In genomic region chr2:85585781-85586105, GRCh38 we compare ENCODE assay signal across 10 cellular contexts. TPM values are rescaled to one million over a fixed set of nuclear protein-coding genes. Genes with fewer than 3 reads are reported as not detected.
DNase-seq lines count a peak whose midpoint lies in the region; ATAC-seq and TF ChIP-seq lines count a peak whose summit lies in the region.
"Had no signal": no experiment of that assay in that cellular context is flagged by ENCODE, and none has a peak within 500 bp of the region (broad histone marks: within the 10 kb centered on the region; RNA-seq: fewer than 3 reads in every experiment).

No MANE protein-coding gene starts in this region.

- H3K27me3 Mint-ChIP-seq in nephron (ENCODE audit: low read depth) = no peaks in the 10 kb centered on the region

- DNase-seq in caudate nucleus (lab: John Stamatoyannopoulos, UW) (no peak), Karpas-422 (no peak)
- no peak for DNase-seq in stimulated activated CD4-positive, alpha-beta T cell treated with anti-CD3 and anti-CD28 coated beads, Interleukin-2, amount 100 ng/mL, for 48 hours
- DNase-seq: cerebellar nuclear complex, NCI-H524 treated with DMSO at 0.1 percent for 48 hours had no signal

- no peak overlapping the region for H3K4me3 Mint-ChIP-seq in nephron

- peak overlapping the region in 10 of 11 experiments; percentile 73 to 96 (median 92); a peak in 20 of 22 replicates for H3K27ac ChIP-seq in BLaER1 treated with 17β-estradiol and CSF1 and Interleukin-3, amounts not matched to agents 10 nM and 100 nM
- H3K27ac ChIP-seq in KOPT-K1 (ENCODE audit: low read depth, low read length, poor library complexity, severe bottlenecking) = peak overlapping the region; percentile 78
- H3K27ac ChIP-seq in caudate nucleus (ENCODE audit: low read depth, low read length) = peak overlapping the region; percentile 79
- no peak overlapping the region for H3K27ac ChIP-seq in Karpas-422 (ENCODE audit: low read length)

- H3K4me3 ChIP-seq in BLaER1 treated with 17β-estradiol and CSF1 and Interleukin-3, amounts not matched to agents 10 nM and 100 nM = peak overlapping the region; percentile 53 to 84 (median 78); a peak in 18 of 20 replicates
- H3K4me3 ChIP-seq in Karpas-422 (ENCODE audit: low read length) = no peak overlapping the region

- no peak overlapping the region for H2AFZ ChIP-seq in Karpas-422 (ENCODE audit: low read length)

- peaks cover 0 to 16% (median 0%) of the 10 kb centered on the region in 11 experiments; a peak in 8 of 22 replicates for H3K36me3 ChIP-seq in BLaER1 treated with 17β-estradiol and CSF1 and Interleukin-3, amounts not matched to agents 10 nM and 100 nM
- no peaks in the 10 kb centered on the region for H3K36me3 ChIP-seq in KOPT-K1 (ENCODE audit: insufficient read depth, low read length)
- H3K36me3 ChIP-seq in Karpas-422 (ENCODE audit: insufficient read depth, low read length) = peaks cover 5% of the 10 kb centered on the region; the same call in 1 of the 2 replicates

- peaks cover 95 to 98% (median 97%) of the 10 kb centered on the region in 10 experiments for H3K4me1 ChIP-seq in BLaER1 treated with 17β-estradiol and CSF1 and Interleukin-3, amounts not matched to agents 10 nM and 100 nM
- no peaks in the 10 kb centered on the region for H3K4me1 ChIP-seq in Karpas-422 (ENCODE audit: low read length)

- H3K27me3 ChIP-seq in BLaER1 treated with 17β-estradiol and CSF1 and Interleukin-3, amounts not matched to agents 10 nM and 100 nM = no peaks in the 10 kb centered on the region
- no peaks in the 10 kb centered on the region for H3K27me3 ChIP-seq in Karpas-422 (ENCODE audit: low read length)

- no peaks in the 10 kb centered on the region for H3K9me2 ChIP-seq in Karpas-422 (replicated peaks; ENCODE audit: insufficient read depth, low read length)

- H3K36me3 Mint-ChIP-seq in nephron (ENCODE audit: low read depth) = peaks cover 5% of the 10 kb centered on the region

- no peaks in the 10 kb centered on the region for H3K9me3 ChIP-seq in BLaER1 treated with 17β-estradiol and CSF1 and Interleukin-3, amounts not matched to agents 10 nM and 100 nM (replicated peaks in 1 of 11)
- H3K9me3 ChIP-seq in KOPT-K1 (ENCODE audit: insufficient read depth, low read length, poor library complexity, severe bottlenecking) (no peaks in the 10 kb centered on the region), Karpas-422 (ENCODE audit: low read length) (no peaks in the 10 kb centered on the region)

- ATAC-seq in activated CD4-positive, CD25-positive, alpha-beta regulatory T cell treated with anti-CD3 and anti-CD28 coated beads, Interleukin-2, amount 50 U/mL, for 24 hours = no peak
- ATAC-seq in GM21619 (IDR thresholded peaks at IDR 0.05; ENCODE audit: unreplicated experiment) = no peak

- H3K79me2 ChIP-seq in Karpas-422 (ENCODE audit: low read length) = no peaks in the 10 kb centered on the region

- peaks cover 42% of the 10 kb centered on the region for H3K4me1 Mint-ChIP-seq in nephron

- peak overlapping the region; percentile 62 to 95 (median 85) for H3K27ac Mint-ChIP-seq in nephron

- peak overlapping the region; percentile 89 to 100 (median 97) for H3K4me2 ChIP-seq in BLaER1 treated with 17β-estradiol and CSF1 and Interleukin-3, amounts not matched to agents 10 nM and 100 nM
- H3K4me2 ChIP-seq in Karpas-422 (ENCODE audit: low read depth, low read length, poor library complexity, severe bottlenecking) = no peak overlapping the region

- H3K9ac ChIP-seq in BLaER1 treated with 17β-estradiol and CSF1 and Interleukin-3, amounts not matched to agents 10 nM and 100 nM = peak overlapping the region in 10 of 11 experiments; percentile 83 to 96 (median 92); a peak in 20 of 22 replicates
- H3K9ac ChIP-seq in Karpas-422 (ENCODE audit: low read length) = no peak overlapping the region

- H4K20me1 ChIP-seq in BLaER1 treated with 17β-estradiol and CSF1 and Interleukin-3, amounts not matched to agents 10 nM and 100 nM = no peaks in the 10 kb centered on the region
- no peaks in the 10 kb centered on the region; the same call in 1 of the 2 replicates for H4K20me1 ChIP-seq in Karpas-422 (ENCODE audit: insufficient read depth, low read depth, low read length)

- TF ChIP-seq CTCF in nephron (IDR thresholded peaks at IDR 0.05; ENCODE audit: unreplicated experiment in 3 of 3) = no peak

- H3K9me3 Mint-ChIP-seq in nephron = no peaks in the 10 kb centered on the region

RNA-seq across cellular contexts. Expression of gene VAMP5, which starts 1.5 kb away (rescaled TPM):
- total RNA-seq in Karpas-422 (2014; rRNA removed; shearing (Covaris generic); ENCODE audit: low replicate concordance) = 0.29 TPM in 1 of 2 replicates, not detected in the other

RNA-seq across cellular contexts. Expression of gene VAMP8, which starts 8.4 kb away (rescaled TPM):
- 122 and 141 TPM in 2 replicates for total RNA-seq in Karpas-422 (2014; rRNA removed; shearing (Covaris generic); ENCODE audit: low replicate concordance)

RNA-seq across cellular contexts. Expression of gene RNF181, which starts 9.8 kb away (rescaled TPM):
- 332 and 398 TPM in 2 replicates for total RNA-seq in Karpas-422 (2014; rRNA removed; shearing (Covaris generic); ENCODE audit: low replicate concordance)

RNA-seq across cellular contexts. Expression of gene TMEM150A, which starts 16.8 kb away (rescaled TPM):
- 13.3 and 17.2 TPM in 2 replicates for total RNA-seq in Karpas-422 (2014; rRNA removed; shearing (Covaris generic); ENCODE audit: low replicate concordance)

RNA-seq across cellular contexts. Expression of gene GGCX, which starts 24.4 kb away (rescaled TPM):
- 31.6 and 47.0 TPM in 2 replicates for total RNA-seq in Karpas-422 (2014; rRNA removed; shearing (Covaris generic); ENCODE audit: low replicate concordance)
